In genomic region chr1:47388548-47389238, GRCh38 we compare ENCODE assay signal across 8 cellular contexts. TPM values are rescaled to one million over a fixed set of nuclear protein-coding genes. Genes with fewer than 3 reads are reported as not detected.
DNase-seq lines count a peak whose midpoint lies in the region; ATAC-seq, FAIRE-seq and TF ChIP-seq lines count a peak whose summit lies in the region.

No MANE protein-coding gene starts in this region.

- no peak overlapping the region for H3K4me3 Mint-ChIP-seq in activated CD8-positive, alpha-beta memory T cell treated with anti-CD3 and anti-CD28 coated beads, Interleukin-2, amount 10 ng/mL, durations not matched to agents 7 days and 5 days

- peak; percentile 91 for TF ChIP-seq CTCF in GM12874 (IDR thresholded peaks at IDR 0.05; ENCODE audit: insufficient read depth, low read depth, low read length)
- peak; percentile 60 for TF ChIP-seq CTCF in neural cell (IDR thresholded peaks at IDR 0.05; ENCODE audit: poor library complexity, severe bottlenecking)
- TF ChIP-seq CTCF in upper lobe of left lung (IDR thresholded peaks at IDR 0.05) = peak; percentile 46 to 68 (median 65)

- no peak overlapping the region for H3K27ac Mint-ChIP-seq in activated CD8-positive, alpha-beta memory T cell treated with anti-CD3 and anti-CD28 coated beads, Interleukin-2, amount 10 ng/mL, durations not matched to agents 7 days and 5 days

- FAIRE-seq in A204.1 (lab: Jason Lieb, UNC) = peak; percentile 3

- no peaks in the 10 kb centered on the region for H3K4me1 Mint-ChIP-seq in activated CD8-positive, alpha-beta memory T cell treated with anti-CD3 and anti-CD28 coated beads, Interleukin-2, amount 10 ng/mL, durations not matched to agents 7 days and 5 days

- H3K27me3 ChIP-seq in neural cell (ENCODE audit: insufficient read depth, low read depth, low read length) = no peaks in the 10 kb centered on the region
- H3K27me3 ChIP-seq in upper lobe of left lung = no peaks in the 10 kb centered on the region

- no peak overlapping the region for H3K4me2 ChIP-seq in neural cell (ENCODE audit: low read length)

- no peak for TF ChIP-seq POLR2A in upper lobe of left lung (IDR thresholded peaks at IDR 0.05)

- no peak overlapping the region for H3K27ac ChIP-seq in neural cell (ENCODE audit: low read length)
- H3K27ac ChIP-seq in upper lobe of left lung = no peak overlapping the region

- no peaks in the 10 kb centered on the region for H3K9me2 ChIP-seq in neural cell (ENCODE audit: insufficient read depth, low read length)

- H3K36me3 Mint-ChIP-seq in activated CD8-positive, alpha-beta memory T cell treated with anti-CD3 and anti-CD28 coated beads, Interleukin-2, amount 10 ng/mL, durations not matched to agents 7 days and 5 days = no peaks in the 10 kb centered on the region

- H3K4me3 ChIP-seq in neural cell (ENCODE audit: low read length) (no peak overlapping the region), upper lobe of left lung (no peak overlapping the region)

- peaks cover 10% of the 10 kb centered on the region for H3K27me3 Mint-ChIP-seq in activated CD8-positive, alpha-beta memory T cell treated with anti-CD3 and anti-CD28 coated beads, Interleukin-2, amount 10 ng/mL, durations not matched to agents 7 days and 5 days

- no peaks in the 10 kb centered on the region for H3K9me3 Mint-ChIP-seq in activated CD8-positive, alpha-beta memory T cell treated with anti-CD3 and anti-CD28 coated beads, Interleukin-2, amount 10 ng/mL, durations not matched to agents 7 days and 5 days (ENCODE audit: low read depth)

- 28 to 31% methylated on average over 3 to 7 of the region's 7 CpGs for WGBS in upper lobe of left lung, 2 donors

- CTCF ChIA-PET in activated CD8-positive, alpha-beta memory T cell treated with anti-CD3 and anti-CD28 coated beads, Interleukin-2, amount 10 ng/mL, durations not matched to agents 7 days and 5 days (lab: Charles Lee) = interaction anchor here (0.6 to 2.6 kb wide), 15 partner anchors 13 to 839 kb away, joined by 3 to 13 read pairs (median 3); partner anchors contain the start of gene FOXD2

- H2AFZ ChIP-seq in neural cell (ENCODE audit: low read depth, low read length) = no peak overlapping the region

- TF ChIP-seq EP300 in neural cell (conservative IDR thresholded peaks at IDR 0.05; ENCODE audit: poor library complexity, severe bottlenecking) (no peak), upper lobe of left lung (IDR thresholded peaks at IDR 0.05) (no peak)

- H3K4me1 ChIP-seq in upper lobe of left lung = no peaks in the 10 kb centered on the region

- DNase-seq in NCI-H69 (lab: John Stamatoyannopoulos, UW) (peak; percentile 63), fibroblast of peridontal ligament (ENCODE audit: extremely low read depth) (peak; percentile 80), upper lobe of left lung (peak in 1 of 2 donors; percentile 57)
- peak; percentile 61 for DNase-seq in activated CD8-positive, alpha-beta memory T cell treated with anti-CD3 and anti-CD28 coated beads, Interleukin-2, amount 10 ng/mL, durations not matched to agents 7 days and 5 days

- H3F3A ChIP-seq in neural cell (ENCODE audit: insufficient read depth, low read length, poor library complexity, severe bottlenecking) = no peaks in the 10 kb centered on the region

- ATAC-seq in HG03280 (IDR thresholded peaks at IDR 0.05; ENCODE audit: unreplicated experiment) (peak; percentile 69), upper lobe of left lung (ENCODE audit: low FRiP score in 2 of 2) (peak; percentile 65 to 82)
- ATAC-seq in activated CD8-positive, alpha-beta memory T cell treated with anti-CD3 and anti-CD28 coated beads, Interleukin-2, amount 10 ng/mL, durations not matched to agents 7 days and 5 days = peak; percentile 69

- no peak overlapping the region for H3K9ac ChIP-seq in neural cell (ENCODE audit: low read length)

- H3K9me3 ChIP-seq in neural cell (ENCODE audit: low read length) (no peaks in the 10 kb centered on the region), upper lobe of left lung (no peaks in the 10 kb centered on the region)

- H3K36me3 ChIP-seq in neural cell (ENCODE audit: insufficient read depth, low read length) = no peaks in the 10 kb centered on the region
- H3K36me3 ChIP-seq in upper lobe of left lung = no peaks in the 10 kb centered on the region

- H4K20me1 ChIP-seq in neural cell (ENCODE audit: insufficient read depth) = no peaks in the 10 kb centered on the region

- H3K79me2 ChIP-seq in neural cell (replicated peaks; ENCODE audit: insufficient read depth, low read length) = no peaks in the 10 kb centered on the region

- peak; percentile 59 for TF ChIP-seq RAD21 in neural cell (conservative IDR thresholded peaks at IDR 0.05)

TF ChIP-seq in neural cell, 6 proteins besides CTCF, POLR2A, EP300 and RAD21:
- TF ChIP-seq EZH2 (IDR thresholded peaks at IDR 0.05; ENCODE audit: borderline replicate concordance, insufficient read depth, low read length, poor library complexity, severe bottlenecking) = no peak
- TF ChIP-seq REST (IDR thresholded peaks at IDR 0.05; ENCODE audit: borderline replicate concordance) = no peak
- peak; percentile 2 for TF ChIP-seq POLR2AphosphoS5 (IDR thresholded peaks at IDR 0.05)
- no peak for TF ChIP-seq TAF1 (IDR thresholded peaks at IDR 0.05; ENCODE audit: low read depth)
- TF ChIP-seq SMC3 (conservative IDR thresholded peaks at IDR 0.05; ENCODE audit: poor library complexity) = peak; percentile 55
- no peak for TF ChIP-seq MXI1 (conservative IDR thresholded peaks at IDR 0.05; ENCODE audit: poor library complexity, severe bottlenecking)
TF ChIP-seq in neural cell: peak in this region for 2.

RNA-seq across cellular contexts. Expression of gene FOXE3, which starts 27.4 kb away (rescaled TPM):
- not detected for total RNA-seq in activated CD8-positive, alpha-beta memory T cell treated with anti-CD3 and anti-CD28 coated beads, Interleukin-2, amount 10 ng/mL, durations not matched to agents 7 days and 5 days
- 0.18 TPM in 1 of 2 replicates, not detected in the other for polyA plus RNA-seq in neural cell
- 0.23 TPM in 1 of 2 replicates, not detected in the other for polyA minus RNA-seq in neural cell
- not detected for total RNA-seq in upper lobe of left lung

RNA-seq across cellular contexts. Expression of gene FOXD2, which starts 49.2 kb away (rescaled TPM):
- under 1 TPM; 0.23 to 0.53 TPM for total RNA-seq in activated CD8-positive, alpha-beta memory T cell treated with anti-CD3 and anti-CD28 coated beads, Interleukin-2, amount 10 ng/mL, durations not matched to agents 7 days and 5 days
- 0.06 TPM in 1 of 2 replicates, not detected in the other for polyA plus RNA-seq in neural cell
- polyA minus RNA-seq in neural cell = not detected in 2 replicates
- under 1 TPM; under 0.01 to 0.69 (median 0.40) TPM for total RNA-seq in upper lobe of left lung

RNA-seq across cellular contexts. Expression of gene CMPK1, which starts 55.1 kb away (rescaled TPM):
- 10 to 100 TPM; 77.5 to 94.4 TPM for total RNA-seq in activated CD8-positive, alpha-beta memory T cell treated with anti-CD3 and anti-CD28 coated beads, Interleukin-2, amount 10 ng/mL, durations not matched to agents 7 days and 5 days
- polyA plus RNA-seq in neural cell = 99.9 and 117 TPM in 2 replicates
- 118 and 125 TPM in 2 replicates for polyA minus RNA-seq in neural cell
- total RNA-seq in upper lobe of left lung = 100 to 1,000 TPM in 3 of 6 donors, 10 to 100 TPM in 3; 36.7 to 134 (median 97.7) TPM
